Comparison of ENCODE assay signal across 1 cellular context in the genomic region with DNA sequence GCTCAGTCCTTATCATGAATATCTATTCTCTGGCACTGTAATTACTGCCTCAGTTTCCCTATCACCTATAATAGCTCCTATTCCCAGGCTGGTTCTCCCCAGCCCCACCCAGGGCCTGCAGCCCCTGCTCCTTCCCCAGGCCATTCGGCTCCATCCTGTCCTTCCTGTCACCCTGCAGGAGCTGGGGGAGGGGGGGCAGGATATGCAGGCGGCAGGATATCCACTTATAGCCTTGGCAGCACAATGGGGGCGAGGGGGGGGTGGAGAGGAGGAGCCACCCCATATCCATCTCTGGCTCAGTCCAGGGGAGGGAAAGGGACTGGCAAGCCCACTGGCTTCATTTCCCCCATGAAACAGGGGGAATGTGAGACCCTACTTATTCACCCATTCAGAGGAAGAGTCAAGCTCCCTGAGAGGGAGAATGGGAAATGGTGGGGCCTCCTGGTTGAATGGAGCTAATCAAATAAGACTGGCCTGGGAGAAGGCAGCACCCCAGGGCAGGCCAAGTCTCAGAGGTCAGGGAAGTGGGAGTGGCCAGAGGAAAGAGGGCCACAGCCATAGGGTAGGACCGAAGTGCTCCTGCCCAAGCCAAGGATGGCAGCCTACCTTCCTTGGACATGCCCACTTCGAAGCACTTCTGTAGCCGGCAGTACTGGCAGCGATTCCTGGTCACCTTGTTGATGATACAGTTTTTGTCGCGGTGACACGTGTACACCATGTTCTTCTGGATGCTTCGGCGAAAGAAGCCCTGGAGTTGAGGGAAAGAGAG.
TF ChIP-seq lines count a peak whose summit lies in the region.

No MANE protein-coding gene starts in this region.

TF ChIP-seq in H1, 55 proteins besides CTCF, POLR2A, EP300 and RAD21:
- TF ChIP-seq, protein P1, sequence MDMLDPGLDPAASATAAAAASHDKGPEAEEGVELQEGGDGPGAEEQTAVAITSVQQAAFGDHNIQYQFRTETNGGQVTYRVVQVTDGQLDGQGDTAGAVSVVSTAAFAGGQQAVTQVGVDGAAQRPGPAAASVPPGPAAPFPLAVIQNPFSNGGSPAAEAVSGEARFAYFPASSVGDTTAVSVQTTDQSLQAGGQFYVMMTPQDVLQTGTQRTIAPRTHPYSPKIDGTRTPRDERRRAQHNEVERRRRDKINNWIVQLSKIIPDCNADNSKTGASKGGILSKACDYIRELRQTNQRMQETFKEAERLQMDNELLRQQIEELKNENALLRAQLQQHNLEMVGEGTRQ (IDR thresholded peaks at IDR 0.05; ENCODE audit: low read length) = no peak
